ENCODE assay signal across 1 cellular context in genomic region chr2:105406221-105406620, GRCh38.
TF ChIP-seq lines count a peak whose summit lies in the region.

No MANE protein-coding gene starts in this region.

TF ChIP-seq in IMR-90, 13 proteins besides CTCF, POLR2A, EP300 and RAD21:
- TF ChIP-seq FOS (IDR thresholded peaks at IDR 0.05; ENCODE audit: low read depth, low read length), result peak; percentile 46; the same call in 1 of the 2 replicates
- TF ChIP-seq MAFK (IDR thresholded peaks at IDR 0.05; ENCODE audit: low read depth, low read length), result no peak
